Comparison of ENCODE assay signal across 10 cellular contexts in genomic region chr13:113186061-113186900, GRCh38. TPM values are rescaled to one million over a fixed set of nuclear protein-coding genes. Genes with fewer than 3 reads are reported as not detected.
A peak's percentile ranks its signal among the peaks of the same experiment; 100 is the strongest.
DNase-seq lines count a peak whose midpoint lies in the region; ATAC-seq, FAIRE-seq and TF ChIP-seq lines count a peak whose summit lies in the region.
"Had no signal": no experiment of that assay in that cellular context is flagged by ENCODE, and none has a peak within 500 bp of the region (broad histone marks: within the 10 kb centered on the region; RNA-seq: fewer than 3 reads in every experiment).

No MANE protein-coding gene starts in this region.

- no peaks in the 10 kb centered on the region for H3K27me3 ChIP-seq in PC-3 (ENCODE audit: low read length)
- no peaks in the 10 kb centered on the region for H3K27me3 ChIP-seq in mesenchymal stem cell (ENCODE audit: control insufficient read depth in 1 of 2, insufficient read depth in 1 of 2, low read length in 2 of 2)
- no peaks in the 10 kb centered on the region for H3K27me3 ChIP-seq in MM.1S (replicated peaks; ENCODE audit: insufficient read depth, low read length)
- H3K27me3 ChIP-seq in HAP-1 (ENCODE audit: low read depth), result no peaks in the 10 kb centered on the region

- no peak overlapping the region for H2AFZ ChIP-seq in PC-3 (ENCODE audit: low read length)
- H2AFZ ChIP-seq in mesenchymal stem cell (ENCODE audit: low read depth, low read length), result no peak overlapping the region
- H2AFZ ChIP-seq in MM.1S (ENCODE audit: low read length), result no peak overlapping the region

- H3K9me3 ChIP-seq in PC-3 (ENCODE audit: low read length) (no peaks in the 10 kb centered on the region), mesenchymal stem cell (ENCODE audit: control insufficient read depth, low read length) (no peaks in the 10 kb centered on the region), MM.1S (replicated peaks; ENCODE audit: insufficient read depth, low read length) (no peaks in the 10 kb centered on the region), HAP-1 (no peaks in the 10 kb centered on the region)

- H3K14ac ChIP-seq in mesenchymal stem cell (ENCODE audit: low read length in 2 of 2), result no peak overlapping the region

- in situ Hi-C loops in HAP-1 (cut with MboI; ENCODE audit: low sequenced_read_pairs), result no loop called here

- POLR2A ChIA-PET in PC-3 (lab: Charles Lee; ENCODE audit: unreplicated experiment), result no interaction called here

- H3K79me1 ChIP-seq in mesenchymal stem cell (replicated peaks; ENCODE audit: low read length, poor library complexity, severe bottlenecking), result peaks cover 8% of the 10 kb centered on the region

- no peak overlapping the region for H2BK120ac ChIP-seq in mesenchymal stem cell (ENCODE audit: low read depth, low read length)

- H3K4me1 ChIP-seq in PC-3 (ENCODE audit: insufficient read depth, low read length) (peaks cover 19% of the 10 kb centered on the region), mesenchymal stem cell (ENCODE audit: control insufficient read depth, insufficient read depth, low read depth, low read length) (peaks cover 33% of the 10 kb centered on the region), MM.1S (ENCODE audit: low read length) (no peaks in the 10 kb centered on the region), HAP-1 (no peaks in the 10 kb centered on the region)

- H4K20me1 ChIP-seq in PC-3 (ENCODE audit: low read length) (no peaks in the 10 kb centered on the region), MM.1S (ENCODE audit: insufficient read depth, low read length) (no peaks in the 10 kb centered on the region)

- BruUV-seq in PC-3 (replicated peaks; lab: Mats Ljungman, UMichigan), result no TSS peak

- H3K9me2 ChIP-seq in PC-3 (replicated peaks; ENCODE audit: low read length) (no peaks in the 10 kb centered on the region), MM.1S (replicated peaks; ENCODE audit: insufficient read depth, low read length) (no peaks in the 10 kb centered on the region)

- 80% methylated on average over 12 of the region's 13 CpGs for WGBS in mesenchymal stem cell

- H4K8ac ChIP-seq in mesenchymal stem cell (ENCODE audit: low read length), result peak overlapping the region; percentile 97

- H3K36me3 ChIP-seq in PC-3 (ENCODE audit: low read depth, low read length) (peaks cover 37% of the 10 kb centered on the region), mesenchymal stem cell (ENCODE audit: control insufficient read depth in 1 of 2, insufficient read depth in 2 of 2, low read depth in 1 of 2, low read length in 2 of 2) (peaks cover 11 to 65% of the 10 kb centered on the region in 2 experiments), MM.1S (replicated peaks; ENCODE audit: insufficient read depth, low read length) (no peaks in the 10 kb centered on the region; the same call in 1 of the 2 replicates), HAP-1 (replicated peaks) (peaks cover 56% of the 10 kb centered on the region)

- H2BK12ac ChIP-seq in mesenchymal stem cell (ENCODE audit: low read length in 2 of 2), result peak overlapping the region in 1 of 2 experiments; percentile 99

- H3K23ac ChIP-seq in mesenchymal stem cell (ENCODE audit: low read length in 2 of 2), result no peak overlapping the region

- H3K9ac ChIP-seq in PC-3 (ENCODE audit: low read length) (peak overlapping the region; percentile 43; the same call in 1 of the 2 replicates), mesenchymal stem cell (ENCODE audit: low read length) (peak overlapping the region; percentile 91), MM.1S (ENCODE audit: low read length) (no peak overlapping the region)

- H4K91ac ChIP-seq in mesenchymal stem cell (ENCODE audit: low read length), result peak overlapping the region; percentile 70

- no peak overlapping the region for H2BK5ac ChIP-seq in mesenchymal stem cell (ENCODE audit: low read depth, low read length, poor library complexity, severe bottlenecking)

- no peaks in the 10 kb centered on the region for H3F3A ChIP-seq in PC-3 (ENCODE audit: low read length, unreplicated experiment)
- H3F3A ChIP-seq in MM.1S (ENCODE audit: insufficient read depth, low read length), result no peaks in the 10 kb centered on the region

- H3K27ac ChIP-seq in PC-3 (ENCODE audit: low read length) (peak overlapping the region; percentile 85), mesenchymal stem cell (ENCODE audit: low read length, poor library complexity, severe bottlenecking) (no peak overlapping the region), MM.1S (ENCODE audit: low read length) (no peak overlapping the region)
- H3K27ac ChIP-seq: HL-60 had no signal

- no peak for TF ChIP-seq CTCF in PC-3 (conservative IDR thresholded peaks at IDR 0.05; ENCODE audit: low read depth, low read length)
- TF ChIP-seq CTCF in MM.1S (IDR thresholded peaks at IDR 0.05; ENCODE audit: low read length), result no peak

- FAIRE-seq in GM18507 (lab: Jason Lieb, UNC), result peak; percentile 77

- no peak overlapping the region for H2BK15ac ChIP-seq in mesenchymal stem cell (ENCODE audit: low read depth, poor library complexity, severe bottlenecking)

- intact Hi-C loops in PC-3 (cut with micrococcal nuclease), result no loop called here

- H3K4me2 ChIP-seq in PC-3 (ENCODE audit: low read length) (no peak overlapping the region), mesenchymal stem cell (ENCODE audit: low read length, poor library complexity, severe bottlenecking) (no peak overlapping the region), MM.1S (ENCODE audit: low read depth, low read length) (no peak overlapping the region)

- ATAC-seq in GM21619 (IDR thresholded peaks at IDR 0.05; ENCODE audit: unreplicated experiment) (peak; percentile 92), PC-3 (no peak)

- DNase-seq in GM18507 (ENCODE audit: extremely low spot score, insufficient read length, low read depth) (no peak), PC-3 (no peak), mesenchymal stem cell (no peak), NCI-H1092 treated with DMSO at 0.1 percent for 48 hours (lab: John Stamatoyannopoulos, UW) (no peak), MM.1S (no peak), NCI-H1694 (lab: John Stamatoyannopoulos, UW) (no peak), HAP-1 (ENCODE audit: low spot score in 2 of 2) (no peak)
- DNase-seq: naive B cell had no signal

- H3K79me2 ChIP-seq in PC-3 (ENCODE audit: low read length), result peaks cover 21% of the 10 kb centered on the region
- 0 out of 2 replicates have a peak, but pooled peaks cover 4% of the 10 kb centered on the region for H3K79me2 ChIP-seq in MM.1S (ENCODE audit: low read length)

- CTCF ChIA-PET in PC-3 (lab: Charles Lee), result no interaction called here

- H3K4me3 ChIP-seq in PC-3 (ENCODE audit: low read length) (no peak overlapping the region), mesenchymal stem cell (ENCODE audit: insufficient read depth in 1 of 2, low read depth in 1 of 2, low read length in 2 of 2) (peak overlapping the region in 1 of 2 experiments; percentile 75), MM.1S (ENCODE audit: low read length) (no peak overlapping the region), HAP-1 (no peak overlapping the region)

- peak overlapping the region; percentile 57 to 93 for H3K4ac ChIP-seq in mesenchymal stem cell (ENCODE audit: low read depth in 1 of 2, low read length in 2 of 2)

- peak overlapping the region; percentile 96 for H2AK5ac ChIP-seq in mesenchymal stem cell (ENCODE audit: low read length, severe bottlenecking)

- peak overlapping the region in 1 of 2 experiments; percentile 90 for H3K18ac ChIP-seq in mesenchymal stem cell (ENCODE audit: low read depth in 1 of 2, low read length in 2 of 2)

RNA-seq across cellular contexts. Expression of gene PCID2, which starts 22.2 kb away (rescaled TPM):
- 35.1 and 39.4 TPM in 2 replicates for total RNA-seq in PC-3 (2014; rRNA removed)
- polyA plus RNA-seq in mesenchymal stem cell (2013, experiment 1 of 2), result 32.8 TPM
- polyA plus RNA-seq in mesenchymal stem cell (2013, experiment 2 of 2), result 32.5 TPM

RNA-seq across cellular contexts. Expression of gene CUL4A, which starts 23.1 kb away (rescaled TPM):
- total RNA-seq in PC-3 (2014; rRNA removed), result 82.4 and 88.7 TPM in 2 replicates
- 45.5 TPM for polyA plus RNA-seq in mesenchymal stem cell (2013, experiment 1 of 2)
- polyA plus RNA-seq in mesenchymal stem cell (2013, experiment 2 of 2), result 45.2 TPM

RNA-seq across cellular contexts. Expression of gene PROZ, which starts 27.8 kb away (rescaled TPM):
- not detected in 2 replicates for total RNA-seq in PC-3 (2014; rRNA removed)
- polyA plus RNA-seq in mesenchymal stem cell (2013, experiment 1 of 2), result not detected
- polyA plus RNA-seq in mesenchymal stem cell (2013, experiment 2 of 2), result not detected
